3 cellular contexts compared by ENCODE assay signal in genomic region chr12:2416158-2416557, GRCh38.
TF ChIP-seq lines count a peak whose summit lies in the region.

No MANE protein-coding gene starts in this region.

TF ChIP-seq in GM23338, 12 proteins besides CTCF, POLR2A, EP300 and RAD21 (continues in another document):
- no peak for TF ChIP-seq ETS1 (IDR thresholded peaks at IDR 0.05)
- no peak for TF ChIP-seq STAT1 (IDR thresholded peaks at IDR 0.05; ENCODE audit: unreplicated experiment)
- no peak for TF ChIP-seq NANOG (IDR thresholded peaks at IDR 0.05; ENCODE audit: borderline replicate concordance)
- no peak for TF ChIP-seq EZH2phosphoT487 (IDR thresholded peaks at IDR 0.05; ENCODE audit: unreplicated experiment)
- no peak for TF ChIP-seq CREB1 (CRISPR knock-in tag; IDR thresholded peaks at IDR 0.05; ENCODE audit: low read depth)
- TF ChIP-seq REST (IDR thresholded peaks at IDR 0.05; ENCODE audit: unreplicated experiment) = no peak

TF ChIP-seq in HEK293, 187 proteins besides CTCF, POLR2A, EP300 and RAD21:
- TF ChIP-seq ZNF366 (tag by site-specific recombination; conservative IDR thresholded peaks at IDR 0.05) = peak; percentile 65
- no peak for TF ChIP-seq ZNF157 (tag by site-specific recombination; IDR thresholded peaks at IDR 0.05)

TF ChIP-seq in H1, 55 proteins besides CTCF, POLR2A, EP300 and RAD21:
- TF ChIP-seq ATF3 (IDR thresholded peaks at IDR 0.05; ENCODE audit: insufficient read depth, low read depth, low read length) (no peak), NANOG (IDR thresholded peaks at IDR 0.05; ENCODE audit: insufficient read depth, low read depth, low read length, poor library complexity, severe bottlenecking) (no peak), POLR2AphosphoS5 (IDR thresholded peaks at IDR 0.05; ENCODE audit: low read depth, low read length) (no peak), TBP (IDR thresholded peaks at IDR 0.05; ENCODE audit: low read depth, low read length) (no peak), SP4 (IDR thresholded peaks at IDR 0.05; ENCODE audit: low read length) (no peak), CHD7 (IDR thresholded peaks at IDR 0.05; ENCODE audit: insufficient replicate concordance, low read length) (no peak), BACH1 (IDR thresholded peaks at IDR 0.05; ENCODE audit: low read length) (no peak), RBBP5 (IDR thresholded peaks at IDR 0.05; ENCODE audit: borderline replicate concordance, low read depth, low read length) (no peak), HDAC2 (IDR thresholded peaks at IDR 0.05; ENCODE audit: borderline replicate concordance in 1 of 2, low read depth in 2 of 2, low read length in 2 of 2) (no peak), TEAD4 (IDR thresholded peaks at IDR 0.05; ENCODE audit: low read depth, low read length) (no peak), SRF (IDR thresholded peaks at IDR 0.05; ENCODE audit: low read depth, low read length) (no peak), CBX5 (IDR thresholded peaks at IDR 0.05; ENCODE audit: low read depth, low read length) (no peak), CREB1 (IDR thresholded peaks at IDR 0.05) (no peak), PHF8 (conservative IDR thresholded peaks at IDR 0.05; ENCODE audit: low read depth, low read length) (no peak), RFX5 (IDR thresholded peaks at IDR 0.05; ENCODE audit: borderline replicate concordance, low read depth, low read length) (no peak), SAP30 (IDR thresholded peaks at IDR 0.05; ENCODE audit: insufficient read depth, insufficient replicate concordance, low read length) (no peak), NRF1 (IDR thresholded peaks at IDR 0.05; ENCODE audit: low read depth, low read length) (no peak)
- TF ChIP-seq, protein P1, sequence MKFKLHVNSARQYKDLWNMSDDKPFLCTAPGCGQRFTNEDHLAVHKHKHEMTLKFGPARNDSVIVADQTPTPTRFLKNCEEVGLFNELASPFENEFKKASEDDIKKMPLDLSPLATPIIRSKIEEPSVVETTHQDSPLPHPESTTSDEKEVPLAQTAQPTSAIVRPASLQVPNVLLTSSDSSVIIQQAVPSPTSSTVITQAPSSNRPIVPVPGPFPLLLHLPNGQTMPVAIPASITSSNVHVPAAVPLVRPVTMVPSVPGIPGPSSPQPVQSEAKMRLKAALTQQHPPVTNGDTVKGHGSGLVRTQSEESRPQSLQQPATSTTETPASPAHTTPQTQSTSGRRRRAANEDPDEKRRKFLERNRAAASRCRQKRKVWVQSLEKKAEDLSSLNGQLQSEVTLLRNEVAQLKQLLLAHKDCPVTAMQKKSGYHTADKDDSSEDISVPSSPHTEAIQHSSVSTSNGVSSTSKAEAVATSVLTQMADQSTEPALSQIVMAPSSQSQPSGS (IDR thresholded peaks at IDR 0.05; ENCODE audit: low read length) = no peak
